In the genomic region with DNA sequence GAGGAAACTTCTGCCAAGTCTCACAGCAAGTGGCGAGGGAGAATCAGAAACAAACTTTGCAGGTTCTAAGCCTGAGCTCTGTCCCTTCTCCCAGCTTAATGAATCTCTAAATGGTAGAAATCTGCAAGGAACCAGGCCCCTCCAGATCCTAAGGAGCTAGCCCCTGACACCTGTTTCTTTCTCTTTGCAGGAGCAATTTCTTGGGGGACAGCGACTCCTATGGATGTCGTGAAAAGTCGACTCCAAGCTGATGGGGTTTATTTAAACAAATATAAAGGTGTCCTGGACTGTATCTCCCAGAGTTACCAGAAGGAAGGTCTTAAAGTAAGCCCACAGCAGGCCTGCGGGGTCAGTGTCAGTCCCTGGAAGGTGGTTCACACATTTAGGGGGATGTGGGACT, we compare ENCODE assay signal across 28 cellular contexts. TPM values are rescaled to one million over a fixed set of nuclear protein-coding genes. Genes with fewer than 3 reads are reported as not detected.
"Had no signal": no experiment of that assay in that cellular context is flagged by ENCODE, and none has a peak within 500 bp of the region (broad histone marks: within the 10 kb centered on the region; RNA-seq: fewer than 3 reads in every experiment).

No MANE protein-coding gene starts in this region.

- H3K27ac ChIP-seq: ascending aorta, body of pancreas, Peyer's patch, RWPE1, SJCRH30 had no signal

- H3K4me1 Mint-ChIP-seq: activated naive CD8-positive, alpha-beta T cell treated with anti-CD3 and anti-CD28 coated beads, Interleukin-2, amount 50 U/mL, for 24 hours; WTC11 had no signal

- H3K4me1 ChIP-seq: ascending aorta, body of pancreas, SJCRH30 had no signal

- ATAC-seq: activated CD8-positive, alpha-beta T cell treated with anti-CD3 and anti-CD28 coated beads, Interleukin-2, amount 10 ng/mL, durations not matched to agents 7 days and 5 days; activated naive CD4-positive, alpha-beta T cell treated with anti-CD3 and anti-CD28 coated beads, Interleukin-2, amount 50 U/mL, for 72 hours; activated naive CD8-positive, alpha-beta T cell treated with anti-CD3 and anti-CD28 coated beads, Interleukin-2, amount 50 U/mL, for 24 hours; body of pancreas; WTC11 had no signal

- H3K27me3 ChIP-seq: ascending aorta, body of pancreas, Peyer's patch had no signal

- H3K27me3 Mint-ChIP-seq: activated naive CD8-positive, alpha-beta T cell treated with anti-CD3 and anti-CD28 coated beads, Interleukin-2, amount 50 U/mL, for 24 hours had no signal

- H3K9me3 Mint-ChIP-seq: activated naive CD4-positive, alpha-beta T cell treated with anti-CD3 and anti-CD28 coated beads, Interleukin-2, amount 50 U/mL, for 72 hours; activated naive CD8-positive, alpha-beta T cell treated with anti-CD3 and anti-CD28 coated beads, Interleukin-2, amount 50 U/mL, for 24 hours; activated T-cell treated with anti-CD3 and anti-CD28 coated beads, Interleukin-2, amount 50 U/mL, for 24 hours; T-helper 1 cell treated with Interleukin-12 subunit alpha and Interleukin-12 subunit beta and Interleukin-4 antibody, amounts not matched to agents 30 μg/mL and 1 μg/mL, for 36 hours; WTC11 had no signal

- H3K9me3 ChIP-seq: ascending aorta, body of pancreas, Peyer's patch, SJCRH30 had no signal

- H3K36me3 Mint-ChIP-seq: activated naive CD4-positive, alpha-beta T cell treated with anti-CD3 and anti-CD28 coated beads, Interleukin-2, amount 50 U/mL, for 72 hours; WTC11 had no signal

- H3K36me3 ChIP-seq: ascending aorta, Peyer's patch, SJCRH30 had no signal

- DNase-seq: activated CD4-positive, alpha-beta T cell treated with anti-CD3 and anti-CD28 coated beads for 48 hours; activated CD4-positive, alpha-beta T cell treated with anti-CD3 and anti-CD28 coated beads, Interleukin-2, amount 50 U/mL, for 4 hours; activated CD4-positive, CD25-positive, alpha-beta regulatory T cell treated with anti-CD3 and anti-CD28 coated beads, Interleukin-2, amount 50 U/mL, for 72 hours; activated CD8-positive, alpha-beta T cell treated with anti-CD3 and anti-CD28 coated beads, Interleukin-2, amount 10 ng/mL, durations not matched to agents 7 days and 5 days; activated effector memory CD4-positive, alpha-beta T cell treated with anti-CD3 and anti-CD28 coated beads, Interleukin-2, amount 50 U/mL, for 16 hours; activated naive CD4-positive, alpha-beta T cell treated with Interleukin-2 at 50 U/mL for 16 hours; activated naive CD8-positive, alpha-beta T cell treated with anti-CD3 and anti-CD28 coated beads, Interleukin-2, amount 50 U/mL, for 24 hours; activated T-cell treated with anti-CD3 and anti-CD28 coated beads, Interleukin-2, amount 50 U/mL, for 24 hours; amniotic stem cell; body of pancreas; Karpas-422; NCI-H1048; NCI-H146; NCI-H187 treated with DMSO at 0.1 percent for 48 hours; NCI-H2081 treated with DMSO at 0.1 percent for 48 hours; NCI-H2171; NCI-H2227 treated with DMSO at 0.1 percent for 48 hours; NCI-H446 treated with DMSO at 0.1 percent for 48 hours; NCI-H526; NCI-H774; Peyer's patch; Right ventricle myocardium superior; SJCRH30 had no signal

- H3K27ac Mint-ChIP-seq: activated CD8-positive, alpha-beta T cell treated with anti-CD3 and anti-CD28 coated beads, Interleukin-2, amount 10 ng/mL, durations not matched to agents 7 days and 5 days; activated naive CD4-positive, alpha-beta T cell treated with anti-CD3 and anti-CD28 coated beads, Interleukin-2, amount 50 U/mL, for 72 hours; activated naive CD8-positive, alpha-beta T cell treated with anti-CD3 and anti-CD28 coated beads, Interleukin-2, amount 50 U/mL, for 24 hours; activated T-cell treated with anti-CD3 and anti-CD28 coated beads, Interleukin-2, amount 50 U/mL, for 24 hours; T-helper 1 cell treated with Interleukin-12 subunit alpha and Interleukin-12 subunit beta and Interleukin-4 antibody, amounts not matched to agents 30 μg/mL and 1 μg/mL, for 36 hours; WTC11 had no signal

- H3K4me3 Mint-ChIP-seq: activated CD8-positive, alpha-beta T cell treated with anti-CD3 and anti-CD28 coated beads, Interleukin-2, amount 10 ng/mL, durations not matched to agents 7 days and 5 days; activated naive CD8-positive, alpha-beta T cell treated with anti-CD3 and anti-CD28 coated beads, Interleukin-2, amount 50 U/mL, for 24 hours; activated T-cell treated with anti-CD3 and anti-CD28 coated beads, Interleukin-2, amount 50 U/mL, for 24 hours; T-helper 1 cell treated with Interleukin-12 subunit alpha and Interleukin-12 subunit beta and Interleukin-4 antibody, amounts not matched to agents 30 μg/mL and 1 μg/mL, for 36 hours; WTC11 had no signal

- H3K4me3 ChIP-seq: ascending aorta, body of pancreas, Peyer's patch, SJCRH30 had no signal

RNA-seq across cellular contexts. Expression of a gene that starts 21.8 kb away (rescaled TPM):
- total RNA-seq: activated CD8-positive, alpha-beta T cell treated with anti-CD3 and anti-CD28 coated beads, Interleukin-2, amount 10 ng/mL, durations not matched to agents 7 days and 5 days; ascending aorta; body of pancreas; Peyer's patch; Right ventricle myocardium superior; SJCRH30; WTC11 had no signal

RNA-seq across cellular contexts. Expression of a gene that starts 39.4 kb away (rescaled TPM):
- total RNA-seq: activated CD8-positive, alpha-beta T cell treated with anti-CD3 and anti-CD28 coated beads, Interleukin-2, amount 10 ng/mL, durations not matched to agents 7 days and 5 days; activated naive CD4-positive, alpha-beta T cell treated with anti-CD3 and anti-CD28 coated beads, Interleukin-2, amount 50 U/mL, for 72 hours; ascending aorta; Right ventricle myocardium superior; SJCRH30 had no signal
